In genomic region chr12:69141074-69141473, GRCh38 we compare ENCODE assay signal across 31 cellular contexts.
"Had no signal": no experiment of that assay in that cellular context is flagged by ENCODE, and none has a peak within 500 bp of the region (broad histone marks: within the 10 kb centered on the region; RNA-seq: fewer than 3 reads in every experiment).

No MANE protein-coding gene starts in this region.

- H3K27ac ChIP-seq: neural progenitor cell, ovary, parathyroid adenoma, psoas muscle, skin epidermis, spleen, suprapubic skin, testis, tibial artery, upper lobe of right lung, uterus had no signal

- H3K36me3 Mint-ChIP-seq: neural progenitor cell; stimulated activated memory B cell treated with anti-CD40 and anti-IgM and Interleukin-4, amounts not matched to agents 10 μg/mL and 1 μg/mL and 100 μg/mL, for 72 hours; type B pancreatic cell had no signal

- H3K4me3 ChIP-seq: neural progenitor cell, ovary, psoas muscle, skin epidermis, smooth muscle cell, spleen, suprapubic skin, testis, tibial artery, transverse colon, upper lobe of right lung, uterus had no signal

- DNase-seq: natural killer cell; occipital lobe; ovary; posterior cingulate gyrus; psoas muscle; right cardiac atrium; spleen; stimulated activated CD4-positive, alpha-beta T cell treated with anti-CD3 and anti-CD28 coated beads, Interleukin-12 subunit alpha, Interleukin-12 subunit beta, amount 100 ng/mL, for 4 hours; stimulated activated CD4-positive, alpha-beta T cell treated with anti-CD3 and anti-CD28 coated beads, Interleukin-1b, Interleukin-23, amount 100 ng/mL, for 48 hours; stimulated activated CD4-positive, alpha-beta T cell treated with anti-CD3 and anti-CD28 coated beads, Interleukin-4, amount 100 ng/mL, for 1 hour; stimulated activated CD4-positive, alpha-beta T cell treated with anti-CD3 and anti-CD28 coated beads, Interleukin-4, amount 100 ng/mL, for 4 hours; stimulated activated CD8-positive, alpha-beta memory T cell treated with anti-CD3 and anti-CD28 coated beads, Interleukin-4, amount 100 ng/mL, for 48 hours; stimulated activated naive CD4-positive, alpha-beta T cell; stimulated activated naive CD8-positive, alpha-beta T cell treated with anti-CD3 and anti-CD28 coated beads, Interleukin-15, amount 100 ng/mL, for 72 hours; stimulated activated naive CD8-positive, alpha-beta T cell treated with anti-CD3 and anti-CD28 coated beads, Interleukin-15, Interleukin-2, amounts not matched to agents 100 U/mL and 50 U/mL, for 24 hours; substantia nigra; testis; tibial artery; transverse colon; upper lobe of right lung; uterus had no signal

- H2AFZ ChIP-seq: neural progenitor cell, parathyroid adenoma had no signal

- H3K27me3 ChIP-seq: neural progenitor cell, ovary, spleen, suprapubic skin, testis, tibial artery, transverse colon, upper lobe of right lung, uterus had no signal

- H3K27me3 Mint-ChIP-seq: progenitor cell of endocrine pancreas; stimulated activated naive CD8-positive, alpha-beta T cell treated with anti-CD3 and anti-CD28 coated beads, Interleukin-15, amount 100 ng/mL, for 72 hours; type B pancreatic cell had no signal

- H3K4me3 Mint-ChIP-seq: natural killer cell; nephron; neural progenitor cell; stimulated activated memory B cell treated with anti-CD40 and anti-IgM and Interleukin-4, amounts not matched to agents 10 μg/mL and 1 μg/mL and 100 μg/mL, for 72 hours; stimulated activated naive CD8-positive, alpha-beta T cell treated with anti-CD3 and anti-CD28 coated beads, Interleukin-15, amount 100 ng/mL, for 72 hours; type B pancreatic cell had no signal

- H3K9me3 Mint-ChIP-seq: type B pancreatic cell had no signal

- H3K4me2 ChIP-seq: neural progenitor cell, smooth muscle cell had no signal

- ATAC-seq: natural killer cell; psoas muscle; right cardiac atrium; sciatic nerve; stimulated activated memory B cell treated with anti-CD40 and anti-IgM and Interleukin-4, amounts not matched to agents 10 μg/mL and 1 μg/mL and 100 μg/mL, for 72 hours; stimulated activated naive CD8-positive, alpha-beta T cell treated with anti-CD3 and anti-CD28 coated beads, Interleukin-15, amount 100 ng/mL, for 72 hours; stimulated activated naive CD8-positive, alpha-beta T cell treated with anti-CD3 and anti-CD28 coated beads, Interleukin-15, Interleukin-2, amounts not matched to agents 100 U/mL and 50 U/mL, for 24 hours; upper lobe of right lung had no signal

- H3K9me3 ChIP-seq: ovary, testis, uterus had no signal

- H3K36me3 ChIP-seq: ovary, spleen, suprapubic skin, tibial artery, transverse colon, upper lobe of right lung, uterus had no signal

- H3K4me1 Mint-ChIP-seq: natural killer cell; nephron; neural progenitor cell; stimulated activated memory B cell treated with anti-CD40 and anti-IgM and Interleukin-4, amounts not matched to agents 10 μg/mL and 1 μg/mL and 100 μg/mL, for 72 hours; stimulated activated naive CD8-positive, alpha-beta T cell treated with anti-CD3 and anti-CD28 coated beads, Interleukin-15, amount 100 ng/mL, for 72 hours had no signal

- H3K27ac Mint-ChIP-seq: natural killer cell; nephron; neural progenitor cell; progenitor cell of endocrine pancreas; stimulated activated memory B cell treated with anti-CD40 and anti-IgM and Interleukin-4, amounts not matched to agents 10 μg/mL and 1 μg/mL and 100 μg/mL, for 72 hours; stimulated activated naive CD8-positive, alpha-beta T cell treated with anti-CD3 and anti-CD28 coated beads, Interleukin-15, amount 100 ng/mL, for 72 hours; type B pancreatic cell had no signal

- H3K9ac ChIP-seq: neural progenitor cell, parathyroid adenoma had no signal

- H3K4me1 ChIP-seq: psoas muscle, spleen, suprapubic skin, testis, tibial artery, transverse colon, upper lobe of right lung, uterus had no signal
